9 cellular contexts compared by ENCODE assay signal in the genomic region with DNA sequence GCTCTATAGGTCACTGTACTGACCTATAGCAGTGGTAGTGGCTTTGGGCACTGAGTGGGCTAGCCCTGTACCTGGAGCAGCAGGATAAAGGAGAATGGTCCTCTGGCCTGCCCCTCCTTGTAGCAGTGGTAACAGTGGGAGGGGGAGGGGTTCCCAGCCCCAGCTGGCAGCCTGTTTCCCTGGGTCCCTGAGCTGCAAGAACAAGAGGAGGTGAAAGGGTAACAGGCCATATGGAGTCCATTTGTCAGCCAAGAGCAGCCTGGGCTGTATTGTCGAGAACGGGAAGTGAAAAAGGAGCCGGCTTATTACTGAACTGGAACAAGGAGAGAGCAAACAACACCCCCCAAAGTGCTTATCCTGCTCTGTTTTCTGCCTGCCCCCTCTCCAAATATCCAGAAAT.
DNase-seq lines count a peak whose midpoint lies in the region; ATAC-seq, FAIRE-seq and TF ChIP-seq lines count a peak whose summit lies in the region.
"Had no signal": no experiment of that assay in that cellular context is flagged by ENCODE, and none has a peak within 500 bp of the region (broad histone marks: within the 10 kb centered on the region; RNA-seq: fewer than 3 reads in every experiment).

No MANE protein-coding gene starts in this region.

- no peaks in the 10 kb centered on the region for H3K9me3 Mint-ChIP-seq in activated naive CD4-positive, alpha-beta T cell treated with anti-CD3 and anti-CD28 coated beads, Interleukin-2, amount 50 U/mL, for 24 hours
- H3K9me3 Mint-ChIP-seq in chondrocyte (ENCODE audit: low read depth): no peaks in the 10 kb centered on the region

- H3K36me3 Mint-ChIP-seq in activated naive CD4-positive, alpha-beta T cell treated with anti-CD3 and anti-CD28 coated beads, Interleukin-2, amount 50 U/mL, for 24 hours: peaks cover 29% of the 10 kb centered on the region
- peaks cover 3% of the 10 kb centered on the region for H3K36me3 Mint-ChIP-seq in chondrocyte (ENCODE audit: low read depth)

- ATAC-seq in pancreas: peak; percentile 15 to 60 (median 36)
- no peak for ATAC-seq in omental fat pad (ENCODE audit: low FRiP score)
- ATAC-seq: Panc1 had no signal

- intact Hi-C loops in pancreas (cut with DNase I): no loop called here

- no peaks in the 10 kb centered on the region for H3K36me3 ChIP-seq in pancreas

- H3K27me3 ChIP-seq in pancreas: no peaks in the 10 kb centered on the region

- no peak for DNase-seq in activated naive CD4-positive, alpha-beta T cell treated with anti-CD3 and anti-CD28 coated beads, Interleukin-2, amount 50 U/mL, for 16 hours
- DNase-seq in NCI-H1092 (lab: John Stamatoyannopoulos, UW) (peak; percentile 78), choroid plexus epithelial cell (ENCODE audit: low read depth) (peak; percentile 58), pancreas (peak in 1 of 6 donors; percentile 28), chondrocyte (ENCODE audit: low spot score) (no peak), omental fat pad (ENCODE audit: low spot score) (no peak), mesenteric fat pad (ENCODE audit: low spot score) (no peak)

- peak overlapping the region; percentile 76 for H3K27ac Mint-ChIP-seq in activated naive CD4-positive, alpha-beta T cell treated with anti-CD3 and anti-CD28 coated beads, Interleukin-2, amount 50 U/mL, for 24 hours
- H3K27ac Mint-ChIP-seq in chondrocyte (ENCODE audit: unreplicated experiment): no peak overlapping the region

- no peak for FAIRE-seq in pancreas (lab: Jason Lieb, UNC)

- H3K27ac ChIP-seq in pancreas: peak overlapping the region; percentile 28 to 89 (median 75)

- H3K4me3 Mint-ChIP-seq in activated naive CD4-positive, alpha-beta T cell treated with anti-CD3 and anti-CD28 coated beads, Interleukin-2, amount 50 U/mL, for 24 hours: no peak overlapping the region
- H3K4me3 Mint-ChIP-seq in chondrocyte (ENCODE audit: unreplicated experiment): no peak overlapping the region

- WGBS in pancreas, 2 donors: 30 to 56% methylated on average over 3 of the region's 3 CpGs

- no peaks in the 10 kb centered on the region for H3K27me3 Mint-ChIP-seq in activated naive CD4-positive, alpha-beta T cell treated with anti-CD3 and anti-CD28 coated beads, Interleukin-2, amount 50 U/mL, for 24 hours
- H3K27me3 Mint-ChIP-seq in chondrocyte (ENCODE audit: low read depth): no peaks in the 10 kb centered on the region

- no peaks in the 10 kb centered on the region for H3K9me3 ChIP-seq in pancreas

- TF ChIP-seq CTCF in choroid plexus epithelial cell (conservative IDR thresholded peaks at IDR 0.05; ENCODE audit: low read depth, low read length): no peak
- TF ChIP-seq CTCF in pancreas (IDR thresholded peaks at IDR 0.05): no peak
- no peak for TF ChIP-seq CTCF in chondrocyte (IDR thresholded peaks at IDR 0.05)
- no peak for TF ChIP-seq CTCF in omental fat pad (IDR thresholded peaks at IDR 0.05)

- H3K4me3 ChIP-seq in choroid plexus epithelial cell (ENCODE audit: low read depth, low read length) (no peak overlapping the region), pancreas (no peak overlapping the region)

- peaks cover 41 to 62% (median 61%) of the 10 kb centered on the region in 3 donors for H3K4me1 ChIP-seq in pancreas

- H3K4me1 Mint-ChIP-seq in activated naive CD4-positive, alpha-beta T cell treated with anti-CD3 and anti-CD28 coated beads, Interleukin-2, amount 50 U/mL, for 24 hours: peaks cover 88% of the 10 kb centered on the region
- peaks cover 55% of the 10 kb centered on the region for H3K4me1 Mint-ChIP-seq in chondrocyte (ENCODE audit: low read depth)

Comparison
In these comparisons a context has a peak if more than half of its experiments do, and no peak if none do; other contexts are left out.
1. DNase-seq: peak in NCI-H1092 (single experiment) and choroid plexus epithelial cell (single experiment); none in activated naive CD4-positive, alpha-beta T cell treated with anti-CD3 and anti-CD28 coated beads, Interleukin-2, amount 50 U/mL, for 16 hours (single experiment), chondrocyte (single experiment), omental fat pad (single experiment) and mesenteric fat pad (single experiment).